In the genomic region with DNA sequence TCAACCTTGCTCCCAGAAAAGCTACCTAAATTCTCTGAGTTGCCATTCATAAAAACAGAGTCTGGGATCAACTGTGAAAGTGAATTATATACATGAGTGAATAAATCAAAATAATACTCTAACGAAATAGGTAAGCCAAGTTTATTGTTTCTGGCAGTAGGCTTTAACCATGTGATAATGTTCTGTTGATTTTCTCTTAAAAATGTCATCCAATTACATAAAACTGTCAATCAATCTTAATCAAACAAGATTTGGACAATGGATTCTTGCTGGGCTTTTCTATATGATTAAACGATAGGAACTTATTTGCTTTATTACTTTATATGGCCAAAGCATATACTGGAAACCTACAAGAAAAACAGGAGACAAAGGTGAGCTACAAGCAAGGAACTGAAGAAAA, we compare ENCODE assay signal across 21 cellular contexts.
A peak's percentile ranks its signal among the peaks of the same experiment; 100 is the strongest.
DNase-seq lines count a peak whose midpoint lies in the region; ATAC-seq lines count a peak whose summit lies in the region.
"Had no signal": no experiment of that assay in that cellular context is flagged by ENCODE, and none has a peak within 500 bp of the region (broad histone marks: within the 10 kb centered on the region; RNA-seq: fewer than 3 reads in every experiment).

No MANE protein-coding gene starts in this region.

- no peak for ATAC-seq in activated CD4-positive, alpha-beta T cell treated with anti-CD3 and anti-CD28 coated beads for 36 hours
- no peak for ATAC-seq in activated naive CD8-positive, alpha-beta T cell treated with anti-CD3 and anti-CD28 coated beads, Interleukin-2, amount 50 U/mL, for 24 hours

- intact Hi-C loops in activated CD4-positive, alpha-beta T cell treated with anti-CD3 and anti-CD28 coated beads for 36 hours (cut with DNase I, micrococcal nuclease) = no loop called here

- no peaks in the 10 kb centered on the region for H3K27me3 Mint-ChIP-seq in activated CD4-positive, alpha-beta T cell treated with anti-CD3 and anti-CD28 coated beads for 36 hours
- no peaks in the 10 kb centered on the region for H3K27me3 Mint-ChIP-seq in activated naive CD8-positive, alpha-beta T cell treated with anti-CD3 and anti-CD28 coated beads, Interleukin-2, amount 50 U/mL, for 24 hours
- H3K27me3 Mint-ChIP-seq: progenitor cell of endocrine pancreas had no signal

- H3K9me3 Mint-ChIP-seq in activated CD4-positive, alpha-beta T cell treated with anti-CD3 and anti-CD28 coated beads for 36 hours (ENCODE audit: low read depth) = peaks cover 3% of the 10 kb centered on the region
- no peaks in the 10 kb centered on the region for H3K9me3 Mint-ChIP-seq in activated naive CD8-positive, alpha-beta T cell treated with anti-CD3 and anti-CD28 coated beads, Interleukin-2, amount 50 U/mL, for 24 hours
- H3K9me3 Mint-ChIP-seq: nephron progenitor cell had no signal

- no peak for DNase-seq in activated CD4-positive, alpha-beta T cell treated with anti-CD3 and anti-CD28 coated beads for 36 hours
- DNase-seq in activated CD4-positive, alpha-beta T cell treated with anti-CD3 and anti-CD28 coated beads for 4 hours = no peak
- peak; percentile 89 for DNase-seq in DMS153 (lab: John Stamatoyannopoulos, UW)
- DNase-seq in NCI-H748 (lab: John Stamatoyannopoulos, UW; ENCODE audit: unreplicated experiment) = peak; percentile 72
- DNase-seq in activated naive CD8-positive, alpha-beta T cell treated with anti-CD3 and anti-CD28 coated beads, Interleukin-2, amount 50 U/mL, for 24 hours = no peak
- DNase-seq in COLO668 (lab: John Stamatoyannopoulos, UW; ENCODE audit: unreplicated experiment) = no peak
- no peak for DNase-seq in OCI-M2 (lab: John Stamatoyannopoulos, UW; ENCODE audit: unreplicated experiment)
- no peak for DNase-seq in NCI-H1694 treated with DMSO at 0.1 percent for 48 hours (lab: John Stamatoyannopoulos, UW)
- DNase-seq: activated CD8-positive, alpha-beta memory T cell treated with anti-CD3 and anti-CD28 coated beads for 24 hours; activated gamma-delta T cell; cerebellar nuclear complex; effector CD8-positive, alpha-beta T cell; esophagus squamous epithelium; left cardiac atrium; MV-4-11; NCI-H2029; NCI-H510A; nephron progenitor cell; SHP77 had no signal

- H3K4me1 Mint-ChIP-seq in activated CD4-positive, alpha-beta T cell treated with anti-CD3 and anti-CD28 coated beads for 36 hours = peaks cover 54% of the 10 kb centered on the region
- peaks cover 52% of the 10 kb centered on the region for H3K4me1 Mint-ChIP-seq in activated naive CD8-positive, alpha-beta T cell treated with anti-CD3 and anti-CD28 coated beads, Interleukin-2, amount 50 U/mL, for 24 hours

- H3K27ac Mint-ChIP-seq in activated CD4-positive, alpha-beta T cell treated with anti-CD3 and anti-CD28 coated beads for 36 hours = peak overlapping the region; percentile 75
- peak overlapping the region; percentile 58 for H3K27ac Mint-ChIP-seq in activated naive CD8-positive, alpha-beta T cell treated with anti-CD3 and anti-CD28 coated beads, Interleukin-2, amount 50 U/mL, for 24 hours
- H3K27ac Mint-ChIP-seq: CD14-positive monocyte, nephron progenitor cell, progenitor cell of endocrine pancreas had no signal

- H3K36me3 Mint-ChIP-seq in activated CD4-positive, alpha-beta T cell treated with anti-CD3 and anti-CD28 coated beads for 36 hours (ENCODE audit: low read depth) = peaks cover 23% of the 10 kb centered on the region
- H3K36me3 Mint-ChIP-seq in activated naive CD8-positive, alpha-beta T cell treated with anti-CD3 and anti-CD28 coated beads, Interleukin-2, amount 50 U/mL, for 24 hours (ENCODE audit: low read depth) = no peaks in the 10 kb centered on the region
- H3K36me3 Mint-ChIP-seq: CD14-positive monocyte had no signal

- no peak overlapping the region for H3K4me3 Mint-ChIP-seq in activated CD4-positive, alpha-beta T cell treated with anti-CD3 and anti-CD28 coated beads for 36 hours
- no peak overlapping the region for H3K4me3 Mint-ChIP-seq in activated naive CD8-positive, alpha-beta T cell treated with anti-CD3 and anti-CD28 coated beads, Interleukin-2, amount 50 U/mL, for 24 hours
- H3K4me3 Mint-ChIP-seq: CD14-positive monocyte, nephron progenitor cell had no signal

- CTCF ChIA-PET in activated CD4-positive, alpha-beta T cell treated with anti-CD3 and anti-CD28 coated beads for 36 hours (lab: Charles Lee) = interaction anchor here (0.9 kb wide), 1 partner anchor 128 kb away, joined by 3 read pairs; no protein-coding TSS in a partner anchor

- POLR2A ChIA-PET in activated CD4-positive, alpha-beta T cell treated with anti-CD3 and anti-CD28 coated beads for 36 hours (lab: Charles Lee) = no interaction called here

Comparison
In these comparisons a context has a peak if more than half of its experiments do, and no peak if none do; other contexts are left out.
1. DNase-seq: peak in DMS153 (single experiment) and NCI-H748 (single experiment); none in activated CD4-positive, alpha-beta T cell treated with anti-CD3 and anti-CD28 coated beads for 36 hours (single experiment), activated CD4-positive, alpha-beta T cell treated with anti-CD3 and anti-CD28 coated beads for 4 hours (0 of 2), activated naive CD8-positive, alpha-beta T cell treated with anti-CD3 and anti-CD28 coated beads, Interleukin-2, amount 50 U/mL, for 24 hours (single experiment), COLO668 (single experiment), OCI-M2 (single experiment) and NCI-H1694 treated with DMSO at 0.1 percent for 48 hours (single experiment).